Comparison of ENCODE assay signal across 9 cellular contexts in genomic region chr2:6828299-6828584, GRCh38. TPM values are rescaled to one million over a fixed set of nuclear protein-coding genes. Genes with fewer than 3 reads are reported as not detected.
DNase-seq lines count a peak whose midpoint lies in the region; ATAC-seq and TF ChIP-seq lines count a peak whose summit lies in the region.
"Had no signal": no experiment of that assay in that cellular context is flagged by ENCODE, and none has a peak within 500 bp of the region (broad histone marks: within the 10 kb centered on the region; RNA-seq: fewer than 3 reads in every experiment).

No MANE protein-coding gene starts in this region.

- H3K27ac Mint-ChIP-seq in HFFc6, result no peak overlapping the region
- peak overlapping the region; percentile 78 for H3K27ac Mint-ChIP-seq in glutamatergic neuron (ENCODE audit: unreplicated experiment)
- H3K27ac Mint-ChIP-seq: dendritic cell treated with granulocyte-macrophage colony-stimulating factor and Interleukin-4, amounts not matched to agents 40 ng/mL and 50 ng/mL, for 4 days had no signal

- intact Hi-C loops in transverse colon (cut with DNase I; ENCODE audit: low total_unique reads), result loop anchor here (2.0 kb wide), 1 partner anchor 41 kb away; no protein-coding TSS in a partner anchor

- H3K9me3 ChIP-seq in transverse colon, result peaks cover 0 to 11% of the 10 kb centered on the region in 2 donors

- no peak for ATAC-seq in HG02973 (IDR thresholded peaks at IDR 0.05; ENCODE audit: unreplicated experiment)
- ATAC-seq in GM21737 (IDR thresholded peaks at IDR 0.05; ENCODE audit: unreplicated experiment), result no peak
- no peak for ATAC-seq in GM18517 (IDR thresholded peaks at IDR 0.05; ENCODE audit: unreplicated experiment)

- TF ChIP-seq POLR2A in transverse colon (IDR thresholded peaks at IDR 0.05), result no peak

- no peaks in the 10 kb centered on the region for H3K27me3 ChIP-seq in transverse colon

- peak; percentile 46 for TF ChIP-seq CTCF in AG09309 (IDR thresholded peaks at IDR 0.05; ENCODE audit: control insufficient read depth, insufficient read depth, low read depth, low read length, missing control alignments)
- TF ChIP-seq CTCF in HFFc6 (IDR thresholded peaks at IDR 0.05), result peak; percentile 68
- TF ChIP-seq CTCF in glutamatergic neuron (IDR thresholded peaks at IDR 0.05; ENCODE audit: partially characterized antibody, unreplicated experiment), result peak; percentile 79
- peak in 4 of 5 experiments; percentile 28 to 48 (median 40) for TF ChIP-seq CTCF in transverse colon (IDR thresholded peaks at IDR 0.05)

- 6 to 7% methylated on average over 2 of the region's 2 CpGs for WGBS in transverse colon (ENCODE audit: low coverage in 1 of 2), 2 donors

- H3K9me3 Mint-ChIP-seq in HFFc6 (peaks cover 29% of the 10 kb centered on the region), glutamatergic neuron (ENCODE audit: unreplicated experiment) (peaks cover 4% of the 10 kb centered on the region)

- H3K36me3 Mint-ChIP-seq in HFFc6 (ENCODE audit: low read depth) (peaks cover 6% of the 10 kb centered on the region; the same call in 1 of the 2 replicates), glutamatergic neuron (ENCODE audit: unreplicated experiment) (peaks cover 18% of the 10 kb centered on the region)

- H3K4me3 Mint-ChIP-seq in HFFc6, result no peak overlapping the region
- peak overlapping the region; percentile 8 for H3K4me3 Mint-ChIP-seq in glutamatergic neuron (ENCODE audit: unreplicated experiment)
- H3K4me3 Mint-ChIP-seq: dendritic cell treated with granulocyte-macrophage colony-stimulating factor and Interleukin-4, amounts not matched to agents 40 ng/mL and 50 ng/mL, for 4 days had no signal

- peaks cover 0 to 8% (median 2%) of the 10 kb centered on the region in 4 donors for H3K4me1 ChIP-seq in transverse colon

- no peaks in the 10 kb centered on the region for H3K36me3 ChIP-seq in transverse colon

- H3K27ac ChIP-seq in transverse colon, result no peak overlapping the region

- no peak for DNase-seq in AG09309 (ENCODE audit: low read depth)
- peak; percentile 2 for DNase-seq in HFFc6
- DNase-seq in SK-N-DZ (ENCODE audit: low spot score), result peak; percentile 70
- no peak for DNase-seq in glutamatergic neuron
- DNase-seq in transverse colon, result no peak

- in situ Hi-C loops in transverse colon (cut with MboI; ENCODE audit: low pct_ligation_motif_present in 1 of 4, low pct_unique_long_range_greater_than_20kb in 1 of 4, low sequenced_read_pairs in 3 of 4), result no loop called here

- H3K4me1 Mint-ChIP-seq in HFFc6 (ENCODE audit: low read depth) (peaks cover 9% of the 10 kb centered on the region; the same call in 1 of the 2 replicates), glutamatergic neuron (ENCODE audit: low read depth, unreplicated experiment) (peaks cover 17% of the 10 kb centered on the region)

- no peak overlapping the region for H3K4me3 ChIP-seq in AG09309 (ENCODE audit: control insufficient read depth, low read depth, low read length)
- H3K4me3 ChIP-seq in transverse colon, result no peak overlapping the region

- TF ChIP-seq EP300 in transverse colon (IDR thresholded peaks at IDR 0.05; ENCODE audit: low read depth), result no peak

- H3K27me3 Mint-ChIP-seq in HFFc6 (ENCODE audit: insufficient read depth) (no peaks in the 10 kb centered on the region; the same call in 1 of the 2 replicates), glutamatergic neuron (ENCODE audit: unreplicated experiment) (no peaks in the 10 kb centered on the region)
- H3K27me3 Mint-ChIP-seq: dendritic cell treated with granulocyte-macrophage colony-stimulating factor and Interleukin-4, amounts not matched to agents 40 ng/mL and 50 ng/mL, for 4 days had no signal

RNA-seq across cellular contexts. Expression of gene CMPK2, which starts 37.5 kb away (rescaled TPM):
- total RNA-seq in HFFc6 (2021; fragmentation: NEBNext Ultra II Directional; extraction: Animal tissue kit (Norgen Biotek cat#: 25700)), result not detected
- polyA plus RNA-seq in SK-N-DZ (2014; cell fraction: cytosol; rRNA removed), result 9.5 and 11.1 TPM in 2 replicates
- 8.0 and 11.9 TPM in 2 replicates for polyA plus RNA-seq in SK-N-DZ (2014; cell fraction: nucleus; rRNA removed)
- 0.81 TPM for total RNA-seq in glutamatergic neuron (ENCODE audit: unreplicated experiment)
- total RNA-seq in transverse colon, result 10 to 100 TPM in 2 of 4 donors, 1 to 10 TPM in 2; 4.9 to 22.9 (median 11.8) TPM

RNA-seq across cellular contexts. Expression of gene RSAD2, which starts 49.3 kb away (rescaled TPM):
- not detected for total RNA-seq in HFFc6 (2021; fragmentation: NEBNext Ultra II Directional; extraction: Animal tissue kit (Norgen Biotek cat#: 25700))
- 0.82 and 1.4 TPM in 2 replicates for polyA plus RNA-seq in SK-N-DZ (2014; cell fraction: cytosol; rRNA removed)
- polyA plus RNA-seq in SK-N-DZ (2014; cell fraction: nucleus; rRNA removed), result 0.27 and 0.92 TPM in 2 replicates
- total RNA-seq in glutamatergic neuron (ENCODE audit: unreplicated experiment) (not detected), transverse colon (1 to 10 TPM in 3 of 4 donors, not detected in 1; 4.2 to 7.1 (median 5.4) TPM)

Comparison
In these comparisons a context has a peak if more than half of its experiments do, and no peak if none do; other contexts are left out.
1. DNase-seq: peak in HFFc6 (single experiment) and SK-N-DZ (single experiment); none in AG09309 (single experiment), glutamatergic neuron (single experiment) and transverse colon (single experiment).
2. Peak in every context shown above with its lines, with median percentiles within 50 percentile points of each other: CTCF ChIP-seq.